Comparison of ENCODE assay signal across 8 cellular contexts in the genomic region with DNA sequence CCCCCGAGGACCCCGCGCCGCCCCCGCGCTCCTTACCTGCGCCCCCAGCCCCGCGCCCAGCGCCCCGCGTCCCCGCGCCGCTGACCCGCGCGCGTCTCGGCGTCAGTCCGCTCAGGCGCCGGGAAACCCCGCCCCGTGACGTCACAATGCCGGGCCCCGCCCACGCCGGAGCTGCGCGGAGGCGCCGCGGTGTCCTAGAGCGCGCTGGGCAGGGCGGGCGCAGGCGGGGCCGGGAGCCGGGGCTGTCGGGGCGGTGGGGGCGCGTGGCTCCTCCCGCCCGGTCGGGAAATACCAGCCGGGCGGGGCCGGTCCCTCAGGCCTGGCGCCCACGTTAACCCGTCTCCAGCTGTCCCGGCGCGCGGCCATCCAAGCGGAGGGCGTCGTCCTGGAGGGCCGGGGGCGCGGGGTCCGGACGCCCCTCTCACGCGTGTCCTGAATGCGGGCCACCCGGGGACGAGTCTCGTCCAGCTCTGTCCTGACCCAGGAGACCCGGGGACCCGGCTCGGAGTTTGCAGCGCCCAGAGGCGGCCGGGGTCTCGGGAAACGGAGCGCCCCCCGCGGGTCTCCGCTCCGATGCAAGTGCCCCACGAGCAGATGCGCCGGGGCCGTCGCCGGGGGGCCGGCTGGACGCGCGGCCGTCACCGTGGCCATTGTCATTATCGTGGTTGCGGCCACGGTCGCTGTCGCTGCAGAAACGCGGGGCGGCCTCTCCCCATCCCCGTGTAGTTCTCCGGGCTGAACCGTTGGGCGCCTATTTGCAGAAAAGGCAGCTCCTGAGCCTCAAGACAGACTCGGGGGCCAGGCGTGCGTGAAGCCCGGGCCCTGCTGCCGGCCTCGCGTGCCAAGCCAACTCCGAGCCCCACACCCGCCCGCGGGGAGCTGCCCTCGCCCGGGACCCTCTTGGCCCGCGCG. TPM values are rescaled to one million over a fixed set of nuclear protein-coding genes. Genes with fewer than 3 reads are reported as not detected.
DNase-seq lines count a peak whose midpoint lies in the region; ATAC-seq and TF ChIP-seq lines count a peak whose summit lies in the region.

Gene SLC66A2, minus strand, starts transcription at position 109 of the 912 bp plus-strand sequence. CDS start 727 bp downstream, outside the sequence.

- H3K4me1 ChIP-seq in ectodermal cell (ENCODE audit: control insufficient read depth, insufficient read depth, low read length) (peaks cover 10% of the 10 kb centered on the region), lung (ENCODE audit: control insufficient read depth in 2 of 2, insufficient read depth in 2 of 2, low read length in 2 of 2) (peaks cover 11 to 26% of the 10 kb centered on the region in 2 donors)

- WGBS in ectodermal cell, 2 experiments = 1% methylated on average over 127 of the region's 127 CpGs
- WGBS in lung, 2 donors = 0 to 1% methylated on average over 77 to 127 of the region's 127 CpGs

- POLR2A ChIA-PET in activated CD4-positive, alpha-beta memory T cell treated with anti-CD3 and anti-CD28 coated beads, Interleukin-2, amount 10 ng/mL, durations not matched to agents 7 days and 5 days (lab: Charles Lee) = interaction anchor here (0.9 to 3.6 kb wide), 4 partner anchors 11 to 272 kb away, joined by 4 to 34 read pairs (median 23); partner anchors contain the start of genes CTDP1, RBFA and TXNL4A

- H3K27ac ChIP-seq in ectodermal cell (ENCODE audit: insufficient read depth, low read depth, low read length, poor library complexity, severe bottlenecking) (no peak within 1 kb of the TSS), lung (ENCODE audit: low read depth in 1 of 2, low read length in 1 of 2) (peak within 1 kb of the TSS; percentile 67 to 78)

- no peaks in the 10 kb centered on the region for H3K9me3 Mint-ChIP-seq in activated CD4-positive, alpha-beta memory T cell treated with anti-CD3 and anti-CD28 coated beads, Interleukin-2, amount 10 ng/mL, durations not matched to agents 7 days and 5 days

- peak within 1 kb of the TSS; percentile 82 for H3K4me3 Mint-ChIP-seq in activated CD4-positive, alpha-beta memory T cell treated with anti-CD3 and anti-CD28 coated beads, Interleukin-2, amount 10 ng/mL, durations not matched to agents 7 days and 5 days

- H3K27ac Mint-ChIP-seq in activated CD4-positive, alpha-beta memory T cell treated with anti-CD3 and anti-CD28 coated beads, Interleukin-2, amount 10 ng/mL, durations not matched to agents 7 days and 5 days = peak within 1 kb of the TSS; percentile 42

- H3K4me3 ChIP-seq in ectodermal cell (ENCODE audit: insufficient read depth, low read depth, low read length) = peak within 1 kb of the TSS; percentile 60
- peak within 1 kb of the TSS; percentile 80 for H3K4me3 ChIP-seq in lung

- peak; percentile 73 for ATAC-seq in GM18907 (IDR thresholded peaks at IDR 0.05; ENCODE audit: unreplicated experiment)
- ATAC-seq in HG03159 (IDR thresholded peaks at IDR 0.05; ENCODE audit: unreplicated experiment) = peak; percentile 81
- peak; percentile 90 for ATAC-seq in lung (ENCODE audit: insufficient read depth, low FRiP score)

- H3K36me3 ChIP-seq in ectodermal cell (ENCODE audit: control insufficient read depth, insufficient read depth, low read length) (no peaks in the 10 kb centered on the region), lung (ENCODE audit: control insufficient read depth in 2 of 2, insufficient read depth in 2 of 2, low read length in 2 of 2) (peaks cover 0 to 6% of the 10 kb centered on the region in 2 donors)

- H3K36me3 Mint-ChIP-seq in activated CD4-positive, alpha-beta memory T cell treated with anti-CD3 and anti-CD28 coated beads, Interleukin-2, amount 10 ng/mL, durations not matched to agents 7 days and 5 days (ENCODE audit: low read depth) = peaks cover 8% of the 10 kb centered on the region

- H3K27me3 ChIP-seq in ectodermal cell (ENCODE audit: control insufficient read depth, insufficient read depth, low read length, poor library complexity, severe bottlenecking) (peaks cover 61% of the 10 kb centered on the region), lung (ENCODE audit: control insufficient read depth, insufficient read depth) (no peaks in the 10 kb centered on the region)

- DNase-seq in AG08395 (ENCODE audit: low spot score) (peak; percentile 94), NCI-H748 treated with DMSO at 0.1 percent for 48 hours (lab: John Stamatoyannopoulos, UW) (peak; percentile 39), lung (ENCODE audit: low spot score) (peak; percentile 95)
- DNase-seq in activated CD4-positive, alpha-beta memory T cell treated with anti-CD3 and anti-CD28 coated beads, Interleukin-2, amount 10 ng/mL, durations not matched to agents 7 days and 5 days = peak; percentile 94
- DNase-seq in stimulated activated CD4-positive, alpha-beta T cell treated with anti-CD3 and anti-CD28 coated beads, TNF-alpha, amount 100 ng/mL, for 4 hours (ENCODE audit: low read depth in 3 of 3) = peak; percentile 90 to 98 (median 92)

- H3K9me3 ChIP-seq in ectodermal cell (ENCODE audit: control insufficient read depth, low read length) = no peaks in the 10 kb centered on the region
- H3K9me3 ChIP-seq in lung (ENCODE audit: control insufficient read depth in 2 of 2, insufficient read depth in 1 of 2, low read length in 1 of 2) = no peaks in the 10 kb centered on the region

- peaks cover 15% of the 10 kb centered on the region for H3K27me3 Mint-ChIP-seq in activated CD4-positive, alpha-beta memory T cell treated with anti-CD3 and anti-CD28 coated beads, Interleukin-2, amount 10 ng/mL, durations not matched to agents 7 days and 5 days

- peaks cover 23% of the 10 kb centered on the region for H3K4me1 Mint-ChIP-seq in activated CD4-positive, alpha-beta memory T cell treated with anti-CD3 and anti-CD28 coated beads, Interleukin-2, amount 10 ng/mL, durations not matched to agents 7 days and 5 days

- CTCF ChIA-PET in activated CD4-positive, alpha-beta memory T cell treated with anti-CD3 and anti-CD28 coated beads, Interleukin-2, amount 10 ng/mL, durations not matched to agents 7 days and 5 days (lab: Charles Lee) = interaction anchor here (0.6 to 1.7 kb wide), 2 partner anchors 10 to 34 kb away, joined by 3 to 10 read pairs; no protein-coding TSS in a partner anchor

- no peak for TF ChIP-seq CTCF in lung (IDR thresholded peaks at IDR 0.05; ENCODE audit: control extremely low read depth, extremely low read depth)

RNA-seq across cellular contexts. Expression of gene SLC66A2, which starts in this region (rescaled TPM):
- total RNA-seq in activated CD4-positive, alpha-beta memory T cell treated with anti-CD3 and anti-CD28 coated beads, Interleukin-2, amount 10 ng/mL, durations not matched to agents 7 days and 5 days = 10 to 100 TPM; 28.6 to 32.0 TPM
- 22.7 TPM for polyA plus RNA-seq in ectodermal cell (2013, experiment 1 of 4)
- 20.9 TPM for polyA plus RNA-seq in ectodermal cell (2013, experiment 2 of 4)
- polyA plus RNA-seq in ectodermal cell (2013, experiment 3 of 4) = 16.2 TPM
- 17.0 TPM for polyA plus RNA-seq in ectodermal cell (2013, experiment 4 of 4)
- total RNA-seq in lung = 10 to 100 TPM; 26.5 to 69.8 TPM
- polyA plus RNA-seq in lung = 10 to 100 TPM; 54.9 to 71.8 TPM

Comparison
In these comparisons a context has a peak if more than half of its experiments do, and no peak if none do; other contexts are left out.
1. DNase-seq: peak in every context shown above with its lines; median percentile 95 in lung; 94 in AG08395; 94 in activated CD4-positive, alpha-beta memory T cell treated with anti-CD3 and anti-CD28 coated beads, Interleukin-2, amount 10 ng/mL, durations not matched to agents 7 days and 5 days; 92 in stimulated activated CD4-positive, alpha-beta T cell treated with anti-CD3 and anti-CD28 coated beads, TNF-alpha, amount 100 ng/mL, for 4 hours; 39 in NCI-H748 treated with DMSO at 0.1 percent for 48 hours.